32 cellular contexts compared by ENCODE assay signal in genomic region chr1:52487632-52488031, GRCh38.
"Had no signal": no experiment of that assay in that cellular context is flagged by ENCODE, and none has a peak within 500 bp of the region (broad histone marks: within the 10 kb centered on the region; RNA-seq: fewer than 3 reads in every experiment).

No MANE protein-coding gene starts in this region.

- H3K4me1 Mint-ChIP-seq: activated CD4-positive, alpha-beta T cell treated with anti-CD3 and anti-CD28 coated beads, Interleukin-2, amount 10 ng/mL, durations not matched to agents 24 days and 14 days; activated CD8-positive, alpha-beta memory T cell treated with anti-CD3 and anti-CD28 coated beads, Interleukin-2, amount 10 ng/mL, durations not matched to agents 7 days and 5 days; nephron had no signal

- H3K4me3 ChIP-seq: breast epithelium, esophagus squamous epithelium, left lung, lower lobe of right lung, mucosa of descending colon, skin epidermis, upper lobe of left lung had no signal

- H3K36me3 ChIP-seq: breast epithelium had no signal

- H3K27me3 Mint-ChIP-seq: activated CD4-positive, alpha-beta memory T cell treated with anti-CD3 and anti-CD28 coated beads for 36 hours; activated CD4-positive, alpha-beta T cell treated with anti-CD3 and anti-CD28 coated beads, Interleukin-2, amount 10 ng/mL, durations not matched to agents 24 days and 14 days; activated CD8-positive, alpha-beta memory T cell treated with anti-CD3 and anti-CD28 coated beads, Interleukin-2, amount 10 ng/mL, durations not matched to agents 7 days and 5 days; activated naive CD8-positive, alpha-beta T cell treated with anti-CD3 and anti-CD28 coated beads, Interleukin-2, amount 50 U/mL, for 24 hours; stimulated activated naive CD8-positive, alpha-beta T cell treated with anti-CD3 and anti-CD28 coated beads, Interleukin-15, amount 100 ng/mL, for 72 hours had no signal

- H3K4me3 Mint-ChIP-seq: activated CD4-positive, alpha-beta memory T cell treated with anti-CD3 and anti-CD28 coated beads for 36 hours; activated CD4-positive, alpha-beta T cell treated with anti-CD3 and anti-CD28 coated beads, Interleukin-2, amount 10 ng/mL, durations not matched to agents 24 days and 14 days; activated CD8-positive, alpha-beta memory T cell treated with anti-CD3 and anti-CD28 coated beads, Interleukin-2, amount 10 ng/mL, durations not matched to agents 7 days and 5 days; activated naive CD8-positive, alpha-beta T cell treated with anti-CD3 and anti-CD28 coated beads, Interleukin-2, amount 50 U/mL, for 24 hours; nephron; stimulated activated naive CD8-positive, alpha-beta T cell treated with anti-CD3 and anti-CD28 coated beads, Interleukin-15, amount 100 ng/mL, for 72 hours had no signal

- H3K27ac ChIP-seq: breast epithelium, epithelial cell of prostate, esophagus squamous epithelium, left lung, lower lobe of right lung, neutrophil, skin epidermis, upper lobe of left lung, WERI-Rb-1 had no signal

- DNase-seq: activated CD4-positive, alpha-beta memory T cell treated with anti-CD3 and anti-CD28 coated beads for 36 hours; activated CD4-positive, alpha-beta T cell treated with anti-CD3 and anti-CD28 coated beads, Interleukin-2, amount 10 ng/mL, durations not matched to agents 24 days and 14 days; activated CD4-positive, CD25-positive, alpha-beta regulatory T cell treated with anti-CD3 and anti-CD28 coated beads, Interleukin-2, amount 50 U/mL, for 72 hours; activated CD8-positive, alpha-beta memory T cell treated with anti-CD3 and anti-CD28 coated beads, Interleukin-2, amount 10 ng/mL, durations not matched to agents 7 days and 5 days; activated effector memory CD4-positive, alpha-beta T cell treated with anti-CD3 and anti-CD28 coated beads, Interleukin-2, amount 50 U/mL, for 16 hours; activated naive CD4-positive, alpha-beta T cell treated with anti-CD3 and anti-CD28 coated beads, Interleukin-2, amount 50 U/mL, for 16 hours; activated naive CD8-positive, alpha-beta T cell treated with anti-CD3 and anti-CD28 coated beads, Interleukin-2, amount 50 U/mL, for 24 hours; amygdala; dermis blood vessel endothelial cell; effector CD4-positive, alpha-beta T cell; esophagus squamous epithelium; foreskin melanocyte; left lung; lower lobe of right lung; mucosa of descending colon; stimulated activated CD4-positive, alpha-beta T cell treated with anti-CD3 and anti-CD28 coated beads, Interleukin-12 subunit alpha, Interleukin-12 subunit beta, amount 100 ng/mL, for 4 hours; stimulated activated CD4-positive, alpha-beta T cell treated with anti-CD3 and anti-CD28 coated beads, Interleukin-4, amount 100 ng/mL, for 1 hour; stimulated activated naive CD8-positive, alpha-beta T cell treated with anti-CD3 and anti-CD28 coated beads, Interleukin-15, amount 100 ng/mL, for 72 hours; substantia nigra; T-helper 1 cell; upper lobe of left lung; WERI-Rb-1 had no signal

- H3K27ac Mint-ChIP-seq: activated CD4-positive, alpha-beta memory T cell treated with anti-CD3 and anti-CD28 coated beads for 36 hours; activated naive CD8-positive, alpha-beta T cell treated with anti-CD3 and anti-CD28 coated beads, Interleukin-2, amount 50 U/mL, for 24 hours; nephron had no signal

- H3K9me3 ChIP-seq: breast epithelium, esophagus squamous epithelium, left lung, lower lobe of right lung, mucosa of descending colon, neutrophil, upper lobe of left lung had no signal

- FAIRE-seq: colon, endometrium, islet of Langerhans, TTC549 had no signal

- H3K4me1 ChIP-seq: breast epithelium, esophagus squamous epithelium, left lung, lower lobe of right lung, upper lobe of left lung had no signal

- ATAC-seq: activated CD8-positive, alpha-beta memory T cell treated with anti-CD3 and anti-CD28 coated beads, Interleukin-2, amount 10 ng/mL, durations not matched to agents 7 days and 5 days; activated naive CD8-positive, alpha-beta T cell treated with anti-CD3 and anti-CD28 coated beads, Interleukin-2, amount 50 U/mL, for 24 hours; left lung; lower lobe of right lung; mucosa of descending colon; sciatic nerve; stimulated activated naive CD8-positive, alpha-beta T cell treated with anti-CD3 and anti-CD28 coated beads, Interleukin-15, amount 100 ng/mL, for 72 hours had no signal

- H3K27me3 ChIP-seq: breast epithelium, esophagus squamous epithelium, left lung, neutrophil, upper lobe of left lung had no signal

- H3K9me3 Mint-ChIP-seq: activated CD4-positive, alpha-beta memory T cell treated with anti-CD3 and anti-CD28 coated beads for 36 hours; activated CD4-positive, alpha-beta T cell treated with anti-CD3 and anti-CD28 coated beads, Interleukin-2, amount 10 ng/mL, durations not matched to agents 24 days and 14 days; activated naive CD8-positive, alpha-beta T cell treated with anti-CD3 and anti-CD28 coated beads, Interleukin-2, amount 50 U/mL, for 24 hours; nephron; stimulated activated naive CD8-positive, alpha-beta T cell treated with anti-CD3 and anti-CD28 coated beads, Interleukin-15, amount 100 ng/mL, for 72 hours had no signal
